ENCODE assay signal across 1 cellular context in the genomic region with DNA sequence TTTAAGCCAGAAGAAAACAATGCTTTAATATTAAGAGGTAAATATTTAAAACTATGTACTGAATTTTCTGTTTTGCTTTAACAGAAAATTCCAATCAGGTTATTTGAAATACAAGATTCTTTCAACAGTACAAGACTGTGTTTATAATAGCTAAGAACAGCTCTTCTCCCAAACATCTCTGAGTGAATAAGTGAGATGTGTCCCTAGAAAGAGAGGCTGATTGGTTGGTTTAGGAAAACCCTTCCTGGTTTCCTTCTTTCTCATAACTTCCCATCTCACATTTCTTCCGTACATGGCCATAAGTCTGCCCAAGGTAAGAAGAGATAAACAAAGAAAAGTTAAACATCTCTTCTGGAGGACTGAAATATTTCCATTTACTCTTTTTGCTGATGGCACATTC.
TF ChIP-seq lines count a peak whose summit lies in the region.

No MANE protein-coding gene starts in this region.

TF ChIP-seq in SK-N-SH, 30 proteins besides CTCF, POLR2A, EP300 and RAD21 (continued from another document):
- TF ChIP-seq MEF2A (IDR thresholded peaks at IDR 0.05; ENCODE audit: borderline replicate concordance, low read depth) = no peak
- no peak for TF ChIP-seq IRF3 (IDR thresholded peaks at IDR 0.05; ENCODE audit: low read depth, low read length)
- TF ChIP-seq SIN3A (IDR thresholded peaks at IDR 0.05; ENCODE audit: borderline replicate concordance, low read depth, low read length) = no peak
- no peak for TF ChIP-seq SMC3 (IDR thresholded peaks at IDR 0.05; ENCODE audit: low read depth, low read length)
